In the genomic region with DNA sequence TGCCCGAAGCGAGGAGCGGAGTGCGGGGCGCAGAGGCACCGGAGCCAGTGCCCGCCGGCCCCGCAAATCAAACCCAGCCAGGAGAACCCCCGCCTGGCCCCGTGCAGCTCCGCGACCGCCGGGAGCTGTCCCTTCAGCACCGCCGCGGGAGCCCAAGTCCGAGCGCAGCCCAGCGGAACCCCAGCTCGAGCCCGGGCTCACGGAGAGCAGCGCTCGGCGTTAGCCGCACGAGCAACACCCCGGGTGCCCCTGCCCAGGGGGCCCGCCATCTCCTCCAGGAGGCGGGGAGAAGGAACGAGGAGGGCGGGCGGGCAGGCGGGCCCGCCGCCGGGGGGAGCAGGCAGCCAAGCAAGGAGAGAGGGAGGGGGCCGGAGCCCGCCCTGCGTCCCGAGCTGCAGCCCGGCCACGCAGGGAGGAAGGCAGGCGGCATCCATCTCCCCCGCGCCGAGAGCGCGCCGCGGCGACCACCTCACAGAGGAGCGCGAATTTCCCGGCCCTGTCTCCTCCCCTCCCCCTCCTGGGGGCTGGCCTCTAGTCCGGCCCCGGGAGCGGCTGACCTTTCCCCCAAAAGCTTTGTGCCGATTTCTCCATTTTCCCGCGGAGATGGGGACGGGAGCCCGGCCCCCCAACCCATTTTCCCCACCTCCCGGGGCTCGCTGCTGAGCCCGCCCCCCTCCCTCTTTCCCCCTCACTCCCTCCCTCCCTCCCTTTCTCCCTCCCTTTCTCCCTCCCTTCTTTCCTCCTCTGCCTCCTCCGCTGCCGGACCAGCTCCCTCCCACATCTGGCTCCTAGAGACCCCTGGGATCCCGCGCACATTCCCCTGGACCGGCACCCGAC, we compare ENCODE assay signal across 1 cellular context.
TF ChIP-seq lines count a peak whose summit lies in the region.

No MANE protein-coding gene starts in this region.

TF ChIP-seq in HepG2, 621 proteins besides CTCF, POLR2A, EP300 and RAD21 (continued from another document):
- TF ChIP-seq ZNF574 (CRISPR knock-in tag; IDR thresholded peaks at IDR 0.05) (peak; percentile 57), MIER2 (CRISPR knock-in tag; IDR thresholded peaks at IDR 0.05) (peak; percentile 96), ZNF18 (CRISPR knock-in tag; IDR thresholded peaks at IDR 0.05; ENCODE audit: insufficient replicate concordance) (no peak), ZNF792 (CRISPR knock-in tag; IDR thresholded peaks at IDR 0.05) (0 out of 2 replicates have a peak, but pooled peaks have one; percentile 27), ZSCAN21 (CRISPR knock-in tag; IDR thresholded peaks at IDR 0.05; ENCODE audit: borderline replicate concordance) (peak; percentile 36; the same call in 1 of the 2 replicates), TGIF2 (CRISPR knock-in tag; IDR thresholded peaks at IDR 0.05) (peak; percentile 58; the same call in 1 of the 2 replicates)
